ENCODE assay signal across 1 cellular context in the genomic region with DNA sequence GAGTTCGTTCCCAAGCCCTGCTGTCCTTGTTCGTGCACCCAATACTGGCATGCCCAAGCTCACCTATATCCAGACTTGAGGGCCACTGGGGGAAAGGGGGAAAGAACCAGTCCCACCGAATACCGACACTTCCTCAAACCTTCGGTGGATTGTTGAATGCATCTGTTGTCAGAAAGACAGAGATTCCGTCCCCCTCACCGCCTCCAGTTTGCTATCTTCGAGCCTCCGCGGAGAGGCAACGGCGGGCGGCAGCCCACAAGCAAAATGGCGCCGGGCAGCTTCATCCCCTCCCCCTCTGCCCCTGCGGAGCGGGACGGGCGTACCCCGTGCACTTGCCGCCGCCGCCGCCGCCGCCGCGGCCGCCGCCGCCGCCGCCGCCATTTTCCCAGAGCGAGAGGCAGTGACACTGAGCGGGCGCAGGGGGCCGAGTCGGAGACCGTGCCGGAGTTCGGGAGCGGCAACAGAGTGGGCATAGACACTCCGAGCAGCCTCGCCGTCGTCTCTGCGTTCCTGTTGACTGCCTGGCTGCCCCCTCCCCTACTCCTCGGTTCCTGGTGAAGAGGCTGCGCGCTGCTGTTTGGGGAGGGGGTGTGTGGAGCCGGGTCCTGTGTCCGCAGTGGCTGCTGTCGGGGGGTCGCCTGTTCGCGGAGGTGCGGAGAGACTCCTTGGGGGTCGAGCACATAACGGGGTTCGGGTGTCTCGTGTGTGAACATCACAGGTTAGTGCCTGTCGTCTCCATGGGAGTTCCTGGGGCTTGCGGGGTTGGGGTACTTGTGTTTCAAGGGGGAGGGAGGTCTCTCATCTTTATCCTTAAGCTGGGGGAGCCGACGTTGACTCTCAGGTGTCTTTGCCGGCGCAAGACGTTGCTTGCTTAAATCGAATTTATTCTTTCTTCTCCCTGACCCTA.
TF ChIP-seq lines count a peak whose summit lies in the region.

A gene with protein sequence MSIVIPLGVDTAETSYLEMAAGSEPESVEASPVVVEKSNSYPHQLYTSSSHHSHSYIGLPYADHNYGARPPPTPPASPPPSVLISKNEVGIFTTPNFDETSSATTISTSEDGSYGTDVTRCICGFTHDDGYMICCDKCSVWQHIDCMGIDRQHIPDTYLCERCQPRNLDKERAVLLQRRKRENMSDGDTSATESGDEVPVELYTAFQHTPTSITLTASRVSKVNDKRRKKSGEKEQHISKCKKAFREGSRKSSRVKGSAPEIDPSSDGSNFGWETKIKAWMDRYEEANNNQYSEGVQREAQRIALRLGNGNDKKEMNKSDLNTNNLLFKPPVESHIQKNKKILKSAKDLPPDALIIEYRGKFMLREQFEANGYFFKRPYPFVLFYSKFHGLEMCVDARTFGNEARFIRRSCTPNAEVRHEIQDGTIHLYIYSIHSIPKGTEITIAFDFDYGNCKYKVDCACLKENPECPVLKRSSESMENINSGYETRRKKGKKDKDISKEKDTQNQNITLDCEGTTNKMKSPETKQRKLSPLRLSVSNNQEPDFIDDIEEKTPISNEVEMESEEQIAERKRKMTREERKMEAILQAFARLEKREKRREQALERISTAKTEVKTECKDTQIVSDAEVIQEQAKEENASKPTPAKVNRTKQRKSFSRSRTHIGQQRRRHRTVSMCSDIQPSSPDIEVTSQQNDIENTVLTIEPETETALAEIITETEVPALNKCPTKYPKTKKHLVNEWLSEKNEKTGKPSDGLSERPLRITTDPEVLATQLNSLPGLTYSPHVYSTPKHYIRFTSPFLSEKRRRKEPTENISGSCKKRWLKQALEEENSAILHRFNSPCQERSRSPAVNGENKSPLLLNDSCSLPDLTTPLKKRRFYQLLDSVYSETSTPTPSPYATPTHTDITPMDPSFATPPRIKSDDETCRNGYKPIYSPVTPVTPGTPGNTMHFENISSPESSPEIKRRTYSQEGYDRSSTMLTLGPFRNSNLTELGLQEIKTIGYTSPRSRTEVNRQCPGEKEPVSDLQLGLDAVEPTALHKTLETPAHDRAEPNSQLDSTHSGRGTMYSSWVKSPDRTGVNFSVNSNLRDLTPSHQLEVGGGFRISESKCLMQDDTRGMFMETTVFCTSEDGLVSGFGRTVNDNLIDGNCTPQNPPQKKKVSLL (N-terminal part only) (plus strand): TSS at position 388 of the 907 bp plus-strand sequence. CDS start 26,748 bp downstream, outside the sequence.

TF ChIP-seq in HepG2, 621 proteins besides CTCF, POLR2A, EP300 and RAD21 (continued from another document and continues in another):
- TF ChIP-seq ZSCAN30 (CRISPR knock-in tag; IDR thresholded peaks at IDR 0.05), result no peak; the same call in 1 of the 2 replicates
- TF ChIP-seq MEF2D (CRISPR knock-in tag; IDR thresholded peaks at IDR 0.05), result peak; percentile 71; the same call in 1 of the 2 replicates
- 0 out of 2 replicates have a peak, but pooled peaks have one; percentile 3 for TF ChIP-seq NFKBIZ (CRISPR knock-in tag; IDR thresholded peaks at IDR 0.05)
- TF ChIP-seq PHF5A (CRISPR knock-in tag; IDR thresholded peaks at IDR 0.05; ENCODE audit: low read depth, unreplicated experiment), result peak; percentile 42
- TF ChIP-seq, protein P1, sequence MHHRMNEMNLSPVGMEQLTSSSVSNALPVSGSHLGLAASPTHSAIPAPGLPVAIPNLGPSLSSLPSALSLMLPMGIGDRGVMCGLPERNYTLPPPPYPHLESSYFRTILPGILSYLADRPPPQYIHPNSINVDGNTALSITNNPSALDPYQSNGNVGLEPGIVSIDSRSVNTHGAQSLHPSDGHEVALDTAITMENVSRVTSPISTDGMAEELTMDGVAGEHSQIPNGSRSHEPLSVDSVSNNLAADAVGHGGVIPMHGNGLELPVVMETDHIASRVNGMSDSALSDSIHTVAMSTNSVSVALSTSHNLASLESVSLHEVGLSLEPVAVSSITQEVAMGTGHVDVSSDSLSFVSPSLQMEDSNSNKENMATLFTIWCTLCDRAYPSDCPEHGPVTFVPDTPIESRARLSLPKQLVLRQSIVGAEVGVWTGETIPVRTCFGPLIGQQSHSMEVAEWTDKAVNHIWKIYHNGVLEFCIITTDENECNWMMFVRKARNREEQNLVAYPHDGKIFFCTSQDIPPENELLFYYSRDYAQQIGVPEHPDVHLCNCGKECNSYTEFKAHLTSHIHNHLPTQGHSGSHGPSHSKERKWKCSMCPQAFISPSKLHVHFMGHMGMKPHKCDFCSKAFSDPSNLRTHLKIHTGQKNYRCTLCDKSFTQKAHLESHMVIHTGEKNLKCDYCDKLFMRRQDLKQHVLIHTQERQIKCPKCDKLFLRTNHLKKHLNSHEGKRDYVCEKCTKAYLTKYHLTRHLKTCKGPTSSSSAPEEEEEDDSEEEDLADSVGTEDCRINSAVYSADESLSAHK (CRISPR knock-in tag; IDR thresholded peaks at IDR 0.05; ENCODE audit: borderline replicate concordance), result no peak
- TF ChIP-seq, protein P2, sequence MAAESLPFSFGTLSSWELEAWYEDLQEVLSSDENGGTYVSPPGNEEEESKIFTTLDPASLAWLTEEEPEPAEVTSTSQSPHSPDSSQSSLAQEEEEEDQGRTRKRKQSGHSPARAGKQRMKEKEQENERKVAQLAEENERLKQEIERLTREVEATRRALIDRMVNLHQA (CRISPR knock-in tag; IDR thresholded peaks at IDR 0.05), result no peak
- no peak for TF ChIP-seq HDAC6 (IDR thresholded peaks at IDR 0.05; ENCODE audit: low read depth, low read length)
- no peak for TF ChIP-seq MAFF (IDR thresholded peaks at IDR 0.05; ENCODE audit: low read depth, low read length)
- TF ChIP-seq, protein P3, sequence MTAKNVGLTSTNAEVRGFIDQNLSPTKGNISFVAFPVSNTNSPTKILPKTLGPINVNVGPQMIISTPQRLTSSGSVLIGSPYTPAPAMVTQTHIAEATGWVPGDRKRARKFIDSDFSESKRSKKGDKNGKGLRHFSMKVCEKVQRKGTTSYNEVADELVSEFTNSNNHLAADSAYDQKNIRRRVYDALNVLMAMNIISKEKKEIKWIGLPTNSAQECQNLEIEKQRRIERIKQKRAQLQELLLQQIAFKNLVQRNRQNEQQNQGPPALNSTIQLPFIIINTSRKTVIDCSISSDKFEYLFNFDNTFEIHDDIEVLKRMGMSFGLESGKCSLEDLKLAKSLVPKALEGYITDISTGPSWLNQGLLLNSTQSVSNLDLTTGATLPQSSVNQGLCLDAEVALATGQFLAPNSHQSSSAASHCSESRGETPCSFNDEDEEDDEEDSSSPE (CRISPR knock-in tag; IDR thresholded peaks at IDR 0.05), result peak; percentile 68
- TF ChIP-seq, protein P4, sequence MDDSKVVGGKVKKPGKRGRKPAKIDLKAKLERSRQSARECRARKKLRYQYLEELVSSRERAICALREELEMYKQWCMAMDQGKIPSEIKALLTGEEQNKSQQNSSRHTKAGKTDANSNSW (CRISPR knock-in tag; IDR thresholded peaks at IDR 0.05; ENCODE audit: borderline replicate concordance), result peak; percentile 69; the same call in 1 of the 2 replicates
- TF ChIP-seq PHF20 (CRISPR knock-in tag; IDR thresholded peaks at IDR 0.05), result peak; percentile 36; the same call in 1 of the 2 replicates
- peak; percentile 49 for TF ChIP-seq RBM39 (IDR thresholded peaks at IDR 0.05; ENCODE audit: low read depth, low read length, poor library complexity, severe bottlenecking)
- no peak for TF ChIP-seq FOXP1 (IDR thresholded peaks at IDR 0.05)
- 0 out of 2 replicates have a peak, but pooled peaks have one; percentile 4 for TF ChIP-seq FOXP1 (CRISPR knock-in tag; IDR thresholded peaks at IDR 0.05)
- no peak for TF ChIP-seq ZFP36L2 (CRISPR knock-in tag; IDR thresholded peaks at IDR 0.05)
- no peak for TF ChIP-seq HNRNPH1 (optimal IDR thresholded peaks at IDR 0.05; ENCODE audit: low read depth, low read length)
- TF ChIP-seq NFRKB (IDR thresholded peaks at IDR 0.05), result peak; percentile 67
- no peak for TF ChIP-seq FOXA3 (CRISPR knock-in tag; IDR thresholded peaks at IDR 0.05)
- 0 out of 2 replicates have a peak, but pooled peaks have one; percentile 15 for TF ChIP-seq ZNF607 (CRISPR knock-in tag; IDR thresholded peaks at IDR 0.05; ENCODE audit: borderline replicate concordance)
- 0 out of 2 replicates have a peak, but pooled peaks have one; percentile 1 for TF ChIP-seq ZNF761 (CRISPR knock-in tag; conservative IDR thresholded peaks at IDR 0.05)
- TF ChIP-seq MTF2 (CRISPR knock-in tag; IDR thresholded peaks at IDR 0.05; ENCODE audit: borderline replicate concordance), result 0 out of 2 replicates have a peak, but pooled peaks have one; percentile 5
- TF ChIP-seq, protein P5, sequence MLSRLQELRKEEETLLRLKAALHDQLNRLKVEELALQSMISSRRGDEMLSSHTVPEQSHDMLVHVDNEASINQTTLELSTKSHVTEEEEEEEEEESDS (CRISPR knock-in tag; IDR thresholded peaks at IDR 0.05; ENCODE audit: borderline replicate concordance), result 0 out of 2 replicates have a peak, but pooled peaks have one; percentile 72
- no peak for TF ChIP-seq YEATS2 (CRISPR knock-in tag; IDR thresholded peaks at IDR 0.05; ENCODE audit: borderline replicate concordance)
- TF ChIP-seq BHLHE40 (IDR thresholded peaks at IDR 0.05; ENCODE audit: low read length), result 0 out of 2 replicates have a peak, but pooled peaks have one; percentile 14
- TF ChIP-seq TMF1 (CRISPR knock-in tag; IDR thresholded peaks at IDR 0.05; ENCODE audit: low read depth), result peak; percentile 89
- TF ChIP-seq HNRNPUL1 (IDR thresholded peaks at IDR 0.05; ENCODE audit: low read depth, low read length), result no peak
- peak; percentile 92 for TF ChIP-seq SALL2 (CRISPR knock-in tag; IDR thresholded peaks at IDR 0.05)
- peak; percentile 55; the same call in 1 of the 2 replicates for TF ChIP-seq PAX8 (CRISPR knock-in tag; IDR thresholded peaks at IDR 0.05; ENCODE audit: borderline replicate concordance)
- TF ChIP-seq, protein P6, sequence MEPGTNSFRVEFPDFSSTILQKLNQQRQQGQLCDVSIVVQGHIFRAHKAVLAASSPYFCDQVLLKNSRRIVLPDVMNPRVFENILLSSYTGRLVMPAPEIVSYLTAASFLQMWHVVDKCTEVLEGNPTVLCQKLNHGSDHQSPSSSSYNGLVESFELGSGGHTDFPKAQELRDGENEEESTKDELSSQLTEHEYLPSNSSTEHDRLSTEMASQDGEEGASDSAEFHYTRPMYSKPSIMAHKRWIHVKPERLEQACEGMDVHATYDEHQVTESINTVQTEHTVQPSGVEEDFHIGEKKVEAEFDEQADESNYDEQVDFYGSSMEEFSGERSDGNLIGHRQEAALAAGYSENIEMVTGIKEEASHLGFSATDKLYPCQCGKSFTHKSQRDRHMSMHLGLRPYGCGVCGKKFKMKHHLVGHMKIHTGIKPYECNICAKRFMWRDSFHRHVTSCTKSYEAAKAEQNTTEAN (CRISPR knock-in tag; conservative IDR thresholded peaks at IDR 0.05), result peak; percentile 9; the same call in 1 of the 2 replicates
- TF ChIP-seq, protein P7, sequence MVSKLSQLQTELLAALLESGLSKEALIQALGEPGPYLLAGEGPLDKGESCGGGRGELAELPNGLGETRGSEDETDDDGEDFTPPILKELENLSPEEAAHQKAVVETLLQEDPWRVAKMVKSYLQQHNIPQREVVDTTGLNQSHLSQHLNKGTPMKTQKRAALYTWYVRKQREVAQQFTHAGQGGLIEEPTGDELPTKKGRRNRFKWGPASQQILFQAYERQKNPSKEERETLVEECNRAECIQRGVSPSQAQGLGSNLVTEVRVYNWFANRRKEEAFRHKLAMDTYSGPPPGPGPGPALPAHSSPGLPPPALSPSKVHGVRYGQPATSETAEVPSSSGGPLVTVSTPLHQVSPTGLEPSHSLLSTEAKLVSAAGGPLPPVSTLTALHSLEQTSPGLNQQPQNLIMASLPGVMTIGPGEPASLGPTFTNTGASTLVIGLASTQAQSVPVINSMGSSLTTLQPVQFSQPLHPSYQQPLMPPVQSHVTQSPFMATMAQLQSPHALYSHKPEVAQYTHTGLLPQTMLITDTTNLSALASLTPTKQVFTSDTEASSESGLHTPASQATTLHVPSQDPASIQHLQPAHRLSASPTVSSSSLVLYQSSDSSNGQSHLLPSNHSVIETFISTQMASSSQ (IDR thresholded peaks at IDR 0.05; ENCODE audit: low read depth), result no peak
- TF ChIP-seq, protein P7 (CRISPR knock-in tag; IDR thresholded peaks at IDR 0.05; ENCODE audit: borderline replicate concordance), result peak; percentile 19; the same call in 1 of the 2 replicates
- TF ChIP-seq ZNF20 (CRISPR knock-in tag; IDR thresholded peaks at IDR 0.05), result no peak
- TF ChIP-seq, protein P8, sequence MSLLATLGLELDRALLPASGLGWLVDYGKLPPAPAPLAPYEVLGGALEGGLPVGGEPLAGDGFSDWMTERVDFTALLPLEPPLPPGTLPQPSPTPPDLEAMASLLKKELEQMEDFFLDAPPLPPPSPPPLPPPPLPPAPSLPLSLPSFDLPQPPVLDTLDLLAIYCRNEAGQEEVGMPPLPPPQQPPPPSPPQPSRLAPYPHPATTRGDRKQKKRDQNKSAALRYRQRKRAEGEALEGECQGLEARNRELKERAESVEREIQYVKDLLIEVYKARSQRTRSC (CRISPR knock-in tag; IDR thresholded peaks at IDR 0.05; ENCODE audit: low read depth), result no peak
- peak; percentile 68 for TF ChIP-seq TAF1 (CRISPR knock-in tag; IDR thresholded peaks at IDR 0.05)
- TF ChIP-seq, protein P9, sequence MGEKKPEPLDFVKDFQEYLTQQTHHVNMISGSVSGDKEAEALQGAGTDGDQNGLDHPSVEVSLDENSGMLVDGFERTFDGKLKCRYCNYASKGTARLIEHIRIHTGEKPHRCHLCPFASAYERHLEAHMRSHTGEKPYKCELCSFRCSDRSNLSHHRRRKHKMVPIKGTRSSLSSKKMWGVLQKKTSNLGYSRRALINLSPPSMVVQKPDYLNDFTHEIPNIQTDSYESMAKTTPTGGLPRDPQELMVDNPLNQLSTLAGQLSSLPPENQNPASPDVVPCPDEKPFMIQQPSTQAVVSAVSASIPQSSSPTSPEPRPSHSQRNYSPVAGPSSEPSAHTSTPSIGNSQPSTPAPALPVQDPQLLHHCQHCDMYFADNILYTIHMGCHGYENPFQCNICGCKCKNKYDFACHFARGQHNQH (CRISPR knock-in tag; IDR thresholded peaks at IDR 0.05), result 0 out of 2 replicates have a peak, but pooled peaks have one; percentile 1
- TF ChIP-seq, protein P10, sequence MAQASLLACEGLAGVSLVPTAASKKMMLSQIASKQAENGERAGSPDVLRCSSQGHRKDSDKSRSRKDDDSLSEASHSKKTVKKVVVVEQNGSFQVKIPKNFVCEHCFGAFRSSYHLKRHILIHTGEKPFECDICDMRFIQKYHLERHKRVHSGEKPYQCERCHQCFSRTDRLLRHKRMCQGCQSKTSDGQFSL (CRISPR knock-in tag; IDR thresholded peaks at IDR 0.05), result peak; percentile 34; the same call in 1 of the 2 replicates
- TF ChIP-seq ZNF746 (CRISPR knock-in tag; IDR thresholded peaks at IDR 0.05), result no peak; the same call in none of the 2 replicates
- TF ChIP-seq MAFG (CRISPR knock-in tag; IDR thresholded peaks at IDR 0.05), result no peak
- TF ChIP-seq RORA (CRISPR knock-in tag; IDR thresholded peaks at IDR 0.05), result no peak
- no peak for TF ChIP-seq SP140L (CRISPR knock-in tag; IDR thresholded peaks at IDR 0.05; ENCODE audit: borderline replicate concordance)
- TF ChIP-seq CENPX (CRISPR knock-in tag; IDR thresholded peaks at IDR 0.05), result no peak
- TF ChIP-seq FOXK2 (IDR thresholded peaks at IDR 0.05), result no peak
- peak; percentile 81; the same call in 1 of the 2 replicates for TF ChIP-seq SNAPC2 (CRISPR knock-in tag; IDR thresholded peaks at IDR 0.05)
